In the genomic region with DNA sequence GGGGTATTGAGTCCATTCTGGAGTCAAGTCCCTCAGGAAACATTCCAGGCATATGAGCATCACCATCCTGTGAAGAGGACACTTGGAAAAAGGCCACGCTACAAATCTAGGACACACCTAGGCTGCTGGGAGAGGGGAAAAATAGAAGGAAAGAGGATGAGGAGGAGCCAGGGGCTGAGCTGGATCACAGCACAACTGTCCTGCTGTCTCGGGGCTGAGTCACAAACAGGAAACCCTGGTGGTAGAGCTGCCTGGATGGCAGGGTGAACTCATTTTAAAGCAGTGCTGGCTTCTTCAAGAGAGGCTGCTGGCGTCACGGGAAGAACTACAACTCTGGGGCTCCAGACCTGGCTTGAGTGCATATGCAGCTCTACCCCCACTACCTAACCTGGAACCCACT, we compare ENCODE assay signal across 9 cellular contexts. TPM values are rescaled to one million over a fixed set of nuclear protein-coding genes. Genes with fewer than 3 reads are reported as not detected.
A peak's percentile ranks its signal among the peaks of the same experiment; 100 is the strongest.
DNase-seq lines count a peak whose midpoint lies in the region; ATAC-seq and TF ChIP-seq lines count a peak whose summit lies in the region.
"Had no signal": no experiment of that assay in that cellular context is flagged by ENCODE, and none has a peak within 500 bp of the region (broad histone marks: within the 10 kb centered on the region; RNA-seq: fewer than 3 reads in every experiment).

No MANE protein-coding gene starts in this region.

- TF ChIP-seq POLR2A in uterus (IDR thresholded peaks at IDR 0.05): no peak

- peak in 1 of 2 donors; percentile 10 for ATAC-seq in lower lobe of right lung
- no peak for ATAC-seq in GM18907 (IDR thresholded peaks at IDR 0.05; ENCODE audit: unreplicated experiment)
- ATAC-seq in HG03342 (IDR thresholded peaks at IDR 0.05; ENCODE audit: unreplicated experiment): no peak

- intact Hi-C loops in lower lobe of right lung (cut with DNase I): no loop called here
- intact Hi-C loops in uterus (cut with DNase I; ENCODE audit: low total_unique reads): no loop called here
- intact Hi-C loops in left ventricle myocardium inferior (cut with micrococcal nuclease): no loop called here

- H3K36me3 ChIP-seq in lower lobe of right lung: peaks cover 14% of the 10 kb centered on the region
- H3K36me3 ChIP-seq in uterus: no peaks in the 10 kb centered on the region
- H3K36me3 ChIP-seq in left ventricle myocardium inferior: peaks cover 3% of the 10 kb centered on the region

- H3K4me1 ChIP-seq in lower lobe of right lung (peaks cover 53% of the 10 kb centered on the region), uterus (peaks cover 12 to 17% of the 10 kb centered on the region in 2 donors), left ventricle myocardium inferior (peaks cover 50% of the 10 kb centered on the region)

- H3K9me3 ChIP-seq in lower lobe of right lung (no peaks in the 10 kb centered on the region), uterus (no peaks in the 10 kb centered on the region), left ventricle myocardium inferior (replicated peaks) (no peaks in the 10 kb centered on the region)

- DNase-seq in A172 (ENCODE audit: low spot score) (peak; percentile 96), NCI-H226 (peak; percentile 86), lower lobe of right lung (no peak), uterus (no peak), left ventricle myocardium inferior (no peak)
- peak; percentile 76 for DNase-seq in activated effector memory CD4-positive, alpha-beta T cell treated with anti-CD3 and anti-CD28 coated beads, Interleukin-2, amount 50 U/mL, for 16 hours
- DNase-seq: activated B cell treated with CpG ODN at 0.5 μM for 24 hours had no signal

- H3K4me3 ChIP-seq in lower lobe of right lung: no peak overlapping the region
- H3K4me3 ChIP-seq in uterus: no peak overlapping the region
- H3K4me3 ChIP-seq in left ventricle myocardium inferior: no peak overlapping the region

- H3K27me3 ChIP-seq in lower lobe of right lung (ENCODE audit: low read depth) (no peaks in the 10 kb centered on the region), uterus (no peaks in the 10 kb centered on the region), left ventricle myocardium inferior (ENCODE audit: low read depth) (no peaks in the 10 kb centered on the region)

- H3K27ac ChIP-seq in lower lobe of right lung: peak overlapping the region; percentile 6
- no peak overlapping the region for H3K27ac ChIP-seq in uterus
- no peak overlapping the region for H3K27ac ChIP-seq in left ventricle myocardium inferior (replicated peaks)

- no peak for TF ChIP-seq CTCF in lower lobe of right lung (IDR thresholded peaks at IDR 0.05)
- TF ChIP-seq CTCF in uterus (IDR thresholded peaks at IDR 0.05): no peak
- no peak for TF ChIP-seq CTCF in left ventricle myocardium inferior (IDR thresholded peaks at IDR 0.05; ENCODE audit: borderline replicate concordance)

RNA-seq across cellular contexts. Expression of gene FSCN1, which starts 37.3 kb away (rescaled TPM):
- 207 and 208 TPM in 2 replicates for total RNA-seq in A172 (2014; rRNA removed; shearing (Covaris generic))
- total RNA-seq in lower lobe of right lung (43.8 TPM), uterus (100 to 1,000 TPM in 1 of 4 donors, 10 to 100 TPM in 3; 27.1 to 175 (median 61.9) TPM), left ventricle myocardium inferior (13.4 TPM)

Comparison
In these comparisons a context has a peak if more than half of its experiments do, and no peak if none do; other contexts are left out.
1. DNase-seq: peak in A172 (single experiment), NCI-H226 (single experiment) and activated effector memory CD4-positive, alpha-beta T cell treated with anti-CD3 and anti-CD28 coated beads, Interleukin-2, amount 50 U/mL, for 16 hours (single experiment); none in lower lobe of right lung (single experiment), uterus (0 of 2) and left ventricle myocardium inferior (single experiment).